ENCODE assay signal across 8 cellular contexts in genomic region chr7:42014625-42015412, GRCh38.
DNase-seq lines count a peak whose midpoint lies in the region; ATAC-seq and TF ChIP-seq lines count a peak whose summit lies in the region.

No MANE protein-coding gene starts in this region.

- no peak overlapping the region for H4K8ac ChIP-seq in IMR-90 (ENCODE audit: low read depth in 2 of 2, low read length in 2 of 2)

- in situ Hi-C loops in IMR-90 (cut with MboI; ENCODE audit: low sequenced_read_pairs), result no loop called here

- no peak overlapping the region for H3K4me3 Mint-ChIP-seq in activated CD4-positive, alpha-beta T cell treated with anti-CD3 and anti-CD28 coated beads, Interleukin-2, amount 10 ng/mL, durations not matched to agents 7 days and 5 days

- H3K4me2 ChIP-seq in IMR-90 (ENCODE audit: low read depth, low read length), result no peak overlapping the region

- no peaks in the 10 kb centered on the region for H3K27me3 Mint-ChIP-seq in activated CD4-positive, alpha-beta T cell treated with anti-CD3 and anti-CD28 coated beads, Interleukin-2, amount 10 ng/mL, durations not matched to agents 7 days and 5 days

- CTCF ChIA-PET in IMR-90 (lab: Yijun Ruan, JAX), result interaction anchor here (0.5 to 1.6 kb wide), 7 partner anchors 9 to 654 kb away, joined by 3 to 7 read pairs (median 4); no protein-coding TSS in a partner anchor
- CTCF ChIA-PET in activated CD4-positive, alpha-beta T cell treated with anti-CD3 and anti-CD28 coated beads, Interleukin-2, amount 10 ng/mL, durations not matched to agents 7 days and 5 days (lab: Charles Lee), result interaction anchor here (0.9 kb wide), 1 partner anchor 861 kb away, joined by 3 read pairs; no protein-coding TSS in a partner anchor

- no peak overlapping the region for H2BK20ac ChIP-seq in IMR-90 (ENCODE audit: low read depth, low read length)

- no CpG with 5 or more reads among the region's 7 CpGs for WGBS in IMR-90 (ENCODE audit: extremely low coverage in 2 of 2, insufficient read length in 1 of 2), 2 experiments
- 65 to 68% methylated on average over 7 of the region's 7 CpGs for WGBS in heart right ventricle, 2 donors

- H3K4me1 ChIP-seq in IMR-90 (ENCODE audit: control insufficient read depth, insufficient read depth, low read length) (no peaks in the 10 kb centered on the region), heart right ventricle (peaks cover 0 to 3% (median 0%) of the 10 kb centered on the region in 9 donors)

- no peak overlapping the region for H4K5ac ChIP-seq in IMR-90 (ENCODE audit: low read depth, low read length)

- no peak overlapping the region for H3K27ac Mint-ChIP-seq in activated CD4-positive, alpha-beta T cell treated with anti-CD3 and anti-CD28 coated beads, Interleukin-2, amount 10 ng/mL, durations not matched to agents 7 days and 5 days

- H2AK5ac ChIP-seq in IMR-90 (ENCODE audit: low read depth, low read length), result no peak overlapping the region

- peak; percentile 65 for TF ChIP-seq RAD21 in IMR-90 (IDR thresholded peaks at IDR 0.05; ENCODE audit: low read length)

- POLR2A ChIA-PET in IMR-90 (lab: Charles Lee; ENCODE audit: unreplicated experiment), result no interaction called here
- POLR2A ChIA-PET in activated CD4-positive, alpha-beta T cell treated with anti-CD3 and anti-CD28 coated beads, Interleukin-2, amount 10 ng/mL, durations not matched to agents 7 days and 5 days (lab: Charles Lee), result no interaction called here

- H2BK120ac ChIP-seq in IMR-90 (ENCODE audit: low read depth, low read length), result no peak overlapping the region

- no peak overlapping the region for H3K4ac ChIP-seq in IMR-90 (ENCODE audit: low read depth, low read length)

- no peak overlapping the region for H4K91ac ChIP-seq in IMR-90 (ENCODE audit: insufficient read depth, low read depth, low read length)

- no peak overlapping the region for H2AFZ ChIP-seq in IMR-90 (replicated peaks; ENCODE audit: low read length, poor library complexity)

- H3K36me3 Mint-ChIP-seq in activated CD4-positive, alpha-beta T cell treated with anti-CD3 and anti-CD28 coated beads, Interleukin-2, amount 10 ng/mL, durations not matched to agents 7 days and 5 days (ENCODE audit: low read depth), result no peaks in the 10 kb centered on the region

- no peaks in the 10 kb centered on the region for H3K27me3 ChIP-seq in IMR-90 (ENCODE audit: control insufficient read depth, insufficient read depth, low read length)
- H3K27me3 ChIP-seq in heart right ventricle, result no peaks in the 10 kb centered on the region

- H3K27ac ChIP-seq in IMR-90 (ENCODE audit: insufficient read depth, low read length) (no peak overlapping the region), heart right ventricle (no peak overlapping the region)

- no peaks in the 10 kb centered on the region for H4K20me1 ChIP-seq in IMR-90 (ENCODE audit: insufficient read depth, low read length)

- no peak overlapping the region for H3K14ac ChIP-seq in IMR-90 (replicated peaks; ENCODE audit: low read depth, low read length)

- no peak overlapping the region for H3K56ac ChIP-seq in IMR-90 (ENCODE audit: extremely low read depth, insufficient read depth, low read length)

- H3K18ac ChIP-seq in IMR-90 (ENCODE audit: low read depth, low read length), result no peak overlapping the region

- BruUV-seq in IMR-90 (replicated peaks; lab: Mats Ljungman, UMichigan), result no TSS peak

- no peak overlapping the region for H3K9ac ChIP-seq in IMR-90 (ENCODE audit: low read depth, low read length)

- no peaks in the 10 kb centered on the region for H3K4me1 Mint-ChIP-seq in activated CD4-positive, alpha-beta T cell treated with anti-CD3 and anti-CD28 coated beads, Interleukin-2, amount 10 ng/mL, durations not matched to agents 7 days and 5 days

- no peak overlapping the region for H2BK15ac ChIP-seq in IMR-90 (ENCODE audit: low read depth, low read length)

- no peak overlapping the region for H3K23ac ChIP-seq in IMR-90 (ENCODE audit: low read depth, low read length)

- peaks cover 17% of the 10 kb centered on the region; the same call in 1 of the 2 replicates for H3K36me3 ChIP-seq in IMR-90 (ENCODE audit: control insufficient read depth, insufficient read depth, low read length)
- H3K36me3 ChIP-seq in heart right ventricle, result peaks cover 0 to 14% (median 0%) of the 10 kb centered on the region in 9 donors

- peak; percentile 54 for TF ChIP-seq CTCF in IMR-90 (conservative IDR thresholded peaks at IDR 0.05; ENCODE audit: low read depth, low read length)
- peak; percentile 10 to 69 (median 52) for TF ChIP-seq CTCF in heart right ventricle (IDR thresholded peaks at IDR 0.05)

- intact Hi-C loops in IMR-90 (cut with micrococcal nuclease), result no loop called here
- intact Hi-C loops in heart right ventricle (cut with DNase I), result no loop called here

- H3K9me1 ChIP-seq in IMR-90 (ENCODE audit: insufficient read depth, low read length), result no peaks in the 10 kb centered on the region

- no peak overlapping the region for H2BK5ac ChIP-seq in IMR-90 (ENCODE audit: low read depth, low read length, poor library complexity, severe bottlenecking)

- ATAC-seq in IMR-90 (ENCODE audit: low read depth), result 0 out of 2 replicates have a peak, but pooled peaks have one; percentile 29
- peak in 2 of 8 donors; percentile 35 to 37 for ATAC-seq in heart right ventricle

- no peak overlapping the region for H2AK9ac ChIP-seq in IMR-90 (replicated peaks; ENCODE audit: low read depth, low read length, poor library complexity)

- H3K79me1 ChIP-seq in IMR-90 (ENCODE audit: low read depth in 1 of 2, low read length in 2 of 2), result no peaks in the 10 kb centered on the region

- peaks cover 8% of the 10 kb centered on the region for H3K9me3 Mint-ChIP-seq in activated CD4-positive, alpha-beta T cell treated with anti-CD3 and anti-CD28 coated beads, Interleukin-2, amount 10 ng/mL, durations not matched to agents 7 days and 5 days

- DNase-seq in GM03348 (ENCODE audit: low spot score), result peak; percentile 29
- peak; percentile 54 for DNase-seq in IMR-90
- peak; percentile 40 for DNase-seq in activated CD4-positive, alpha-beta T cell treated with anti-CD3 and anti-CD28 coated beads, Interleukin-2, amount 10 ng/mL, durations not matched to agents 7 days and 5 days
- DNase-seq in heart right ventricle, result no peak
- peak; percentile 45 for DNase-seq in stimulated activated CD4-positive, alpha-beta T cell treated with anti-CD3 and anti-CD28 coated beads, Interleukin-1b, Interleukin-23, amount 100 ng/mL, for 48 hours
- no peak for DNase-seq in DMS79 (lab: John Stamatoyannopoulos, UW)
- no peak for DNase-seq in HuH-7.5 (ENCODE audit: low spot score)
- no peak for DNase-seq in GF-D8 (lab: John Stamatoyannopoulos, UW)

- H3K9me3 ChIP-seq in IMR-90 (ENCODE audit: control insufficient read depth, insufficient read depth, low read length) (peaks cover 2% of the 10 kb centered on the region; the same call in 1 of the 2 replicates), heart right ventricle (peaks cover 0 to 22% (median 10%) of the 10 kb centered on the region in 11 donors)

- dilution Hi-C loops in IMR-90 (cut with HindIII; ENCODE audit: low sequenced_read_pairs, unreplicated experiment), result no loop called here

- TF ChIP-seq POLR2A in IMR-90 (IDR thresholded peaks at IDR 0.05; ENCODE audit: low read depth, low read length), result no peak

- no peak overlapping the region for H3K4me3 ChIP-seq in IMR-90 (ENCODE audit: insufficient read depth, low read depth, low read length)
- no peak overlapping the region for H3K4me3 ChIP-seq in heart right ventricle

TF ChIP-seq in IMR-90, 13 proteins besides CTCF, POLR2A, EP300 and RAD21:
- TF ChIP-seq RFX5 (IDR thresholded peaks at IDR 0.05; ENCODE audit: low read depth, low read length), result no peak
- peak; percentile 48 for TF ChIP-seq SMC3 (IDR thresholded peaks at IDR 0.05; ENCODE audit: low read depth, low read length)

Comparison
In these comparisons a context has a peak if more than half of its experiments do, and no peak if none do; other contexts are left out.
1. DNase-seq: peak in GM03348 (single experiment), IMR-90 (single experiment), activated CD4-positive, alpha-beta T cell treated with anti-CD3 and anti-CD28 coated beads, Interleukin-2, amount 10 ng/mL, durations not matched to agents 7 days and 5 days (single experiment) and stimulated activated CD4-positive, alpha-beta T cell treated with anti-CD3 and anti-CD28 coated beads, Interleukin-1b, Interleukin-23, amount 100 ng/mL, for 48 hours (single experiment); none in heart right ventricle (0 of 2), DMS79 (single experiment), HuH-7.5 (single experiment) and GF-D8 (single experiment).